ENCODE assay signal across 18 cellular contexts in genomic region chr6:107098436-107099307, GRCh38.
"Had no signal": no experiment of that assay in that cellular context is flagged by ENCODE, and none has a peak within 500 bp of the region (broad histone marks: within the 10 kb centered on the region; RNA-seq: fewer than 3 reads in every experiment).

No MANE protein-coding gene starts in this region.

- H3K4me3 Mint-ChIP-seq: activated CD4-positive, alpha-beta memory T cell treated with anti-CD3 and anti-CD28 coated beads for 36 hours; activated naive CD4-positive, alpha-beta T cell treated with anti-CD3 and anti-CD28 coated beads for 36 hours; naive thymus-derived CD4-positive, alpha-beta T cell; stimulated activated naive CD8-positive, alpha-beta T cell treated with anti-CD3 and anti-CD28 coated beads, Interleukin-15, Interleukin-2, amounts not matched to agents 100 ng/mL and 50 ng/mL, for 24 hours had no signal

- H3K27ac ChIP-seq: dorsolateral prefrontal cortex, prostate gland, skin epidermis, testis, upper lobe of right lung had no signal

- H3K27ac Mint-ChIP-seq: activated CD4-positive, alpha-beta memory T cell treated with anti-CD3 and anti-CD28 coated beads for 36 hours; activated naive CD4-positive, alpha-beta T cell treated with anti-CD3 and anti-CD28 coated beads for 36 hours; naive thymus-derived CD4-positive, alpha-beta T cell; stimulated activated naive CD8-positive, alpha-beta T cell treated with anti-CD3 and anti-CD28 coated beads, Interleukin-15, Interleukin-2, amounts not matched to agents 100 ng/mL and 50 ng/mL, for 24 hours had no signal

- H3K27me3 ChIP-seq: dorsolateral prefrontal cortex, testis, upper lobe of right lung had no signal

- ATAC-seq: naive thymus-derived CD4-positive, alpha-beta T cell; right cardiac atrium; upper lobe of right lung had no signal

- H3K9me3 ChIP-seq: prostate gland, testis, upper lobe of right lung had no signal

- DNase-seq: activated CD4-positive, alpha-beta memory T cell treated with anti-CD3 and anti-CD28 coated beads for 36 hours; activated CD4-positive, alpha-beta T cell treated with anti-CD3 and anti-CD28 coated beads for 1 hour; activated naive CD4-positive, alpha-beta T cell treated with anti-CD3 and anti-CD28 coated beads for 36 hours; activated T-cell treated with anti-CD3 and anti-CD28 coated beads, Interleukin-2, amount 50 U/mL, for 48 hours; naive thymus-derived CD4-positive, alpha-beta T cell; nucleus accumbens; right cardiac atrium; T-helper 9 cell; testis; upper lobe of right lung had no signal

- H3K27me3 Mint-ChIP-seq: activated CD4-positive, alpha-beta memory T cell treated with anti-CD3 and anti-CD28 coated beads for 36 hours; naive thymus-derived CD4-positive, alpha-beta T cell; stimulated activated naive CD8-positive, alpha-beta T cell treated with anti-CD3 and anti-CD28 coated beads, Interleukin-15, Interleukin-2, amounts not matched to agents 100 ng/mL and 50 ng/mL, for 24 hours had no signal

- H3K36me3 Mint-ChIP-seq: activated CD4-positive, alpha-beta memory T cell treated with anti-CD3 and anti-CD28 coated beads for 36 hours had no signal

- H3K36me3 ChIP-seq: prostate gland, upper lobe of right lung had no signal

- H3K4me3 ChIP-seq: dorsolateral prefrontal cortex, lung, prostate gland, skin epidermis, testis, upper lobe of right lung had no signal

- H3K9me3 Mint-ChIP-seq: activated CD4-positive, alpha-beta memory T cell treated with anti-CD3 and anti-CD28 coated beads for 36 hours; activated naive CD4-positive, alpha-beta T cell treated with anti-CD3 and anti-CD28 coated beads for 36 hours; naive thymus-derived CD4-positive, alpha-beta T cell; stimulated activated naive CD8-positive, alpha-beta T cell treated with anti-CD3 and anti-CD28 coated beads, Interleukin-15, Interleukin-2, amounts not matched to agents 100 ng/mL and 50 ng/mL, for 24 hours had no signal

- H3K4me1 ChIP-seq: prostate gland, testis, upper lobe of right lung had no signal

- FAIRE-seq: astrocyte, endometrium, islet of Langerhans had no signal
